ENCODE assay signal across 1 cellular context in genomic region chr2:231458368-231458767, GRCh38.
A peak's percentile ranks its signal among the peaks of the same experiment; 100 is the strongest.
TF ChIP-seq lines count a peak whose summit lies in the region.

No MANE protein-coding gene starts in this region.

TF ChIP-seq in HCT116, 20 proteins besides CTCF, POLR2A, EP300 and RAD21:
- TF ChIP-seq MAX (IDR thresholded peaks at IDR 0.05): no peak
- no peak for TF ChIP-seq SP1 (IDR thresholded peaks at IDR 0.05; ENCODE audit: low read depth)
- TF ChIP-seq POLR2AphosphoS5 (IDR thresholded peaks at IDR 0.05; ENCODE audit: low read depth, low read length): 0 out of 2 replicates have a peak, but pooled peaks have one; percentile 12
- TF ChIP-seq ZNF274 (IDR thresholded peaks at IDR 0.05; ENCODE audit: low read depth, low read length): no peak
- TF ChIP-seq ZFX (IDR thresholded peaks at IDR 0.05): no peak
- TF ChIP-seq ELF1 (IDR thresholded peaks at IDR 0.05; ENCODE audit: borderline replicate concordance, low read depth): no peak
- no peak for TF ChIP-seq REST (IDR thresholded peaks at IDR 0.05; ENCODE audit: low read depth)
- TF ChIP-seq EZH2phosphoT487 (IDR thresholded peaks at IDR 0.05; ENCODE audit: borderline replicate concordance): no peak
TF ChIP-seq in HCT116: peak in this region for 1.
